Comparison of ENCODE assay signal across 13 cellular contexts in the genomic region with DNA sequence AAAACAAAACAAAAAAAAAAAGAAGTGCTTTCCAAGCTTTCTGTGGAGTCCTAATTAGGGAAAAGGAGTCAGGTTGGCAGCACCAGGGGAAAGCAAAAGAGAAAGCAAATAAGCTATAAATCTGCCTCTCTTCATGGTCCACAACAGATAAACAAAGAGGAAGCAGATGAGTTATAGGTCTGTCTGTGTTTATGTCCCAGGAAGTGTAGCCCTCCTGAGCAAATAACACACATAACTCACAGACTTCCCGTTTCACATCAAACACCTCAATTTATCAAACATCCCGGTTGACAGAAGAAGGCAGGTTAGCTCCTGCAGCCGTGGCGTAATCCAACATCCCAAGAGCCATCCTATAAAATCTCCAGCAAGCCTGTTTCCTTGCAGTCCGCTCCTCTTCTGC. TPM values are rescaled to one million over a fixed set of nuclear protein-coding genes. Genes with fewer than 3 reads are reported as not detected.
DNase-seq lines count a peak whose midpoint lies in the region; TF ChIP-seq lines count a peak whose summit lies in the region.
"Had no signal": no experiment of that assay in that cellular context is flagged by ENCODE, and none has a peak within 500 bp of the region (broad histone marks: within the 10 kb centered on the region; RNA-seq: fewer than 3 reads in every experiment).

No MANE protein-coding gene starts in this region.

- H3K27me3 Mint-ChIP-seq in activated naive CD4-positive, alpha-beta T cell treated with anti-CD3 and anti-CD28 coated beads for 36 hours (ENCODE audit: low read depth) = peaks cover 6% of the 10 kb centered on the region

- peak overlapping the region; percentile 50 to 59 for H3K27ac ChIP-seq in uterus
- H3K27ac ChIP-seq: adrenal gland, esophagus muscularis mucosa had no signal

- no peak for TF ChIP-seq CTCF in uterus (IDR thresholded peaks at IDR 0.05)

- H3K4me3 ChIP-seq in uterus = no peak overlapping the region
- H3K4me3 ChIP-seq: adrenal gland, esophagus muscularis mucosa had no signal

- H3K4me1 Mint-ChIP-seq in activated naive CD4-positive, alpha-beta T cell treated with anti-CD3 and anti-CD28 coated beads for 36 hours (ENCODE audit: low read depth) = peaks cover 19% of the 10 kb centered on the region

- CTCF ChIA-PET in activated naive CD4-positive, alpha-beta T cell treated with anti-CD3 and anti-CD28 coated beads for 36 hours (lab: Charles Lee) = interaction anchor here (0.7 to 1.1 kb wide), 2 partner anchors 35 to 70 kb away, joined by 3 read pairs; no protein-coding TSS in a partner anchor

- H3K27me3 ChIP-seq in uterus = no peaks in the 10 kb centered on the region
- H3K27me3 ChIP-seq: adrenal gland, esophagus muscularis mucosa had no signal

- no peak overlapping the region for H3K27ac Mint-ChIP-seq in activated naive CD4-positive, alpha-beta T cell treated with anti-CD3 and anti-CD28 coated beads for 36 hours

- H3K9me3 Mint-ChIP-seq in activated naive CD4-positive, alpha-beta T cell treated with anti-CD3 and anti-CD28 coated beads for 36 hours = no peaks in the 10 kb centered on the region

- H3K4me3 Mint-ChIP-seq in activated naive CD4-positive, alpha-beta T cell treated with anti-CD3 and anti-CD28 coated beads for 36 hours = peak overlapping the region; percentile 28

- DNase-seq in activated naive CD4-positive, alpha-beta T cell treated with anti-CD3 and anti-CD28 coated beads for 36 hours = no peak
- no peak for DNase-seq in activated naive CD4-positive, alpha-beta T cell (lab: John Stamatoyannopoulos, UW)
- peak; percentile 96 for DNase-seq in NCI-H510A (lab: John Stamatoyannopoulos, UW)
- DNase-seq in dermis blood vessel endothelial cell = peak; percentile 8
- peak in 1 of 2 donors; percentile 41 for DNase-seq in uterus
- no peak for DNase-seq in NCI-H446 (lab: John Stamatoyannopoulos, UW)
- no peak for DNase-seq in NCI-H2227 treated with DMSO at 0.1 percent for 48 hours (lab: John Stamatoyannopoulos, UW)
- no peak for DNase-seq in activated gamma-delta T cell treated with Interleukin-2 at 50 U/mL for 16 hours
- DNase-seq: activated CD4-positive, alpha-beta T cell treated with anti-CD3 and anti-CD28 coated beads, Interleukin-2, amount 50 U/mL, for 4 hours; adrenal gland; retina had no signal

- no peaks in the 10 kb centered on the region for H3K4me1 ChIP-seq in uterus

- H3K36me3 ChIP-seq in uterus = no peaks in the 10 kb centered on the region
- H3K36me3 ChIP-seq: adrenal gland, esophagus muscularis mucosa had no signal

- no peak for TF ChIP-seq POLR2A in uterus (IDR thresholded peaks at IDR 0.05)

- H3K9me3 ChIP-seq in uterus = no peaks in the 10 kb centered on the region
- H3K9me3 ChIP-seq: adrenal gland, esophagus muscularis mucosa had no signal

- intact Hi-C loops in activated naive CD4-positive, alpha-beta T cell treated with anti-CD3 and anti-CD28 coated beads for 36 hours (cut with micrococcal nuclease) = no loop called here
- intact Hi-C loops in uterus (cut with DNase I; ENCODE audit: low total_unique reads) = no loop called here

- H3K36me3 Mint-ChIP-seq in activated naive CD4-positive, alpha-beta T cell treated with anti-CD3 and anti-CD28 coated beads for 36 hours (ENCODE audit: low read depth) = no peaks in the 10 kb centered on the region

RNA-seq across cellular contexts. Expression of gene SLC2A5, which starts 5.6 kb away (rescaled TPM):
- not detected for total RNA-seq in activated naive CD4-positive, alpha-beta T cell treated with anti-CD3 and anti-CD28 coated beads for 36 hours
- total RNA-seq in dermis blood vessel endothelial cell (0.34 TPM in 1 of 2 replicates, not detected in the other), uterus (1 to 10 TPM in 2 of 4 donors, not detected in 2; 1.1 to 2.4 TPM)
- total RNA-seq: HT1080 had no signal

RNA-seq across cellular contexts. Expression of gene SLC2A7, which starts 48.8 kb away (rescaled TPM):
- not detected for total RNA-seq in activated naive CD4-positive, alpha-beta T cell treated with anti-CD3 and anti-CD28 coated beads for 36 hours
- 0.17 TPM in 1 of 2 replicates, not detected in the other for total RNA-seq in dermis blood vessel endothelial cell
- not detected for total RNA-seq in uterus
- total RNA-seq: adrenal gland, esophagus muscularis mucosa, HT1080 had no signal

RNA-seq across cellular contexts. Expression of gene GPR157, which starts 53.9 kb away (rescaled TPM):
- 1 to 10 TPM in 1 of 2 experiments, under 1 TPM in 1; 0.94 to 2.3 TPM for total RNA-seq in activated naive CD4-positive, alpha-beta T cell treated with anti-CD3 and anti-CD28 coated beads for 36 hours
- total RNA-seq in dermis blood vessel endothelial cell (4.3 and 7.0 TPM in 2 replicates), uterus (10 to 100 TPM in 1 of 4 donors, 1 to 10 TPM in 2, under 1 TPM in 1; 0.59 to 10.7 (median 2.2) TPM)

Comparison
In these comparisons a context has a peak if more than half of its experiments do, and no peak if none do; other contexts are left out.
1. DNase-seq: peak in NCI-H510A (single experiment) and dermis blood vessel endothelial cell (single experiment); none in activated naive CD4-positive, alpha-beta T cell treated with anti-CD3 and anti-CD28 coated beads for 36 hours (single experiment), activated naive CD4-positive, alpha-beta T cell (0 of 4), NCI-H446 (0 of 2), NCI-H2227 treated with DMSO at 0.1 percent for 48 hours (single experiment) and activated gamma-delta T cell treated with Interleukin-2 at 50 U/mL for 16 hours (single experiment).